20 cellular contexts compared by ENCODE assay signal in the genomic region with DNA sequence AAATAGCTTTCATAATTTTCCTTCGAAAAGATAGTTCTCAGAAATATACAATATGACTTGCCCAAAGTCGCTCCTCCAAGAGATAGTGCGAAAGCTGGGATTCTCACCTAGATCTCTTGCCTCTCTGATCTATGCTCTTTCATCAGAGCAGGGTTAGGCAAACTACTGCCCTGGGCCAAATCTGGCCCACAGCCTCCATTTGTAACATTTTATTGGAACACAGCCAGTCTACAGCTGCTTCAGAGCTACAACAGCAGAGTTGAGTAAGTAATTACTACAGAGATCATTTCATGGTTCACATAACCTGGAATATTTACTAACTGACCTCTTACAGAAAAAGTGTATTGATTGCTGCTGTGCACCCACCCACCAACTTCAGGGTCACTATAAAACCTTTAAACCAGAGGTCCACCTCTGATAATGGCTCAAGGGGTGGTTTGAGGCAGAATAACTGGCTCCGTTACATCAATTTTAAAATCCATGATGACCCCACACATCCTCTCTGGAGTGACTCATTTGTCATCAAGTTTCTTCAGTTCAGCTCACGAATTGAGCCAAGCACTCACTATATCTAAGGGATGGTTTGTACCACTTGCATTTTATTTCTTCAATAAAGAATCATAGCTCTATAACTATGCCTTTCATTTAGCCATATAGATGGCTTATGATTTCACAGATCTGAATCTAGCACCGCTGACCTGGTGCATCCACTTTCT.
DNase-seq lines count a peak whose midpoint lies in the region; TF ChIP-seq lines count a peak whose summit lies in the region.
"Had no signal": no experiment of that assay in that cellular context is flagged by ENCODE, and none has a peak within 500 bp of the region (broad histone marks: within the 10 kb centered on the region; RNA-seq: fewer than 3 reads in every experiment).

No MANE protein-coding gene starts in this region.

- TF ChIP-seq POLR2A in testis (IDR thresholded peaks at IDR 0.05), result no peak

- TF ChIP-seq CTCF in epithelial cell of proximal tubule (conservative IDR thresholded peaks at IDR 0.05; ENCODE audit: low read depth, low read length) (no peak), mesothelial cell of epicardium (IDR thresholded peaks at IDR 0.05; ENCODE audit: unreplicated experiment) (no peak), testis (IDR thresholded peaks at IDR 0.05) (no peak)

- 75 to 81% methylated on average over 6 of the region's 6 CpGs for WGBS in testis, 2 donors

- no peak overlapping the region for H3K4me3 Mint-ChIP-seq in mesothelial cell of epicardium
- H3K4me3 Mint-ChIP-seq in activated T-cell treated with anti-CD3 and anti-CD28 coated beads, Interleukin-2, amount 50 U/mL, for 24 hours, result no peak overlapping the region
- no peak overlapping the region for H3K4me3 Mint-ChIP-seq in activated CD4-positive, alpha-beta memory T cell treated with anti-CD3 and anti-CD28 coated beads for 36 hours
- H3K4me3 Mint-ChIP-seq: natural killer cell treated with Interleukin-12 subunit alpha and Interleukin-12 subunit beta and Interleukin-15 and Interleukin-18, amount 100 ng/mL, for 72 hours had no signal

- peak overlapping the region; percentile 51 for H3K27ac Mint-ChIP-seq in mesothelial cell of epicardium
- H3K27ac Mint-ChIP-seq in activated T-cell treated with anti-CD3 and anti-CD28 coated beads, Interleukin-2, amount 50 U/mL, for 24 hours, result no peak overlapping the region
- H3K27ac Mint-ChIP-seq in activated CD4-positive, alpha-beta memory T cell treated with anti-CD3 and anti-CD28 coated beads for 36 hours, result no peak overlapping the region
- H3K27ac Mint-ChIP-seq: natural killer cell treated with Interleukin-12 subunit alpha and Interleukin-12 subunit beta and Interleukin-15 and Interleukin-18, amount 100 ng/mL, for 72 hours; progenitor cell of endocrine pancreas had no signal

- DNase-seq in ELR (ENCODE audit: low read depth) (peak; percentile 48), NCI-H69 (lab: John Stamatoyannopoulos, UW) (peak; percentile 21), epithelial cell of proximal tubule (ENCODE audit: low read depth) (peak; percentile 50), mesothelial cell of epicardium (ENCODE audit: low spot score in 2 of 2, unreplicated experiment in 2 of 2) (no peak), epidermal melanocyte (ENCODE audit: insufficient read length, low spot score) (no peak), testis (no peak)
- no peak for DNase-seq in activated T-cell treated with anti-CD3 and anti-CD28 coated beads, Interleukin-2, amount 50 U/mL, for 24 hours
- DNase-seq in activated CD4-positive, alpha-beta memory T cell treated with anti-CD3 and anti-CD28 coated beads for 36 hours, result no peak
- DNase-seq: activated CD4-positive, alpha-beta T cell treated with anti-CD3 and anti-CD28 coated beads for 4 hours; activated CD8-positive, alpha-beta memory T cell treated with anti-CD3 and anti-CD28 coated beads, Interleukin-2, amount 50 U/mL, for 4 hours; Caco-2; cortex of kidney; mammary epithelial cell; MV-4-11; NCI-H2107; NCI-H774; stimulated activated CD4-positive, alpha-beta T cell treated with anti-CD3 and anti-CD28 coated beads, Interleukin-12 subunit alpha, Interleukin-12 subunit beta, amount 100 ng/mL, for 4 hours had no signal

- H3K36me3 Mint-ChIP-seq in mesothelial cell of epicardium, result no peaks in the 10 kb centered on the region
- no peaks in the 10 kb centered on the region for H3K36me3 Mint-ChIP-seq in activated T-cell treated with anti-CD3 and anti-CD28 coated beads, Interleukin-2, amount 50 U/mL, for 24 hours (ENCODE audit: low read depth)
- no peaks in the 10 kb centered on the region for H3K36me3 Mint-ChIP-seq in activated CD4-positive, alpha-beta memory T cell treated with anti-CD3 and anti-CD28 coated beads for 36 hours
- H3K36me3 Mint-ChIP-seq: natural killer cell treated with Interleukin-12 subunit alpha and Interleukin-12 subunit beta and Interleukin-15 and Interleukin-18, amount 100 ng/mL, for 72 hours had no signal

- H3K9me3 Mint-ChIP-seq in mesothelial cell of epicardium, result no peaks in the 10 kb centered on the region
- H3K9me3 Mint-ChIP-seq in activated T-cell treated with anti-CD3 and anti-CD28 coated beads, Interleukin-2, amount 50 U/mL, for 24 hours, result peaks cover 3% of the 10 kb centered on the region
- H3K9me3 Mint-ChIP-seq in activated CD4-positive, alpha-beta memory T cell treated with anti-CD3 and anti-CD28 coated beads for 36 hours, result peaks cover 15% of the 10 kb centered on the region

- H3K27me3 Mint-ChIP-seq in mesothelial cell of epicardium (ENCODE audit: low read depth), result peaks cover 9% of the 10 kb centered on the region
- no peaks in the 10 kb centered on the region for H3K27me3 Mint-ChIP-seq in activated T-cell treated with anti-CD3 and anti-CD28 coated beads, Interleukin-2, amount 50 U/mL, for 24 hours
- no peaks in the 10 kb centered on the region for H3K27me3 Mint-ChIP-seq in activated CD4-positive, alpha-beta memory T cell treated with anti-CD3 and anti-CD28 coated beads for 36 hours
- H3K27me3 Mint-ChIP-seq: natural killer cell treated with Interleukin-12 subunit alpha and Interleukin-12 subunit beta and Interleukin-15 and Interleukin-18, amount 100 ng/mL, for 72 hours; progenitor cell of endocrine pancreas had no signal

- intact Hi-C loops in testis (cut with DNase I; ENCODE audit: low total_unique reads), result no loop called here
- intact Hi-C loops in activated CD4-positive, alpha-beta memory T cell treated with anti-CD3 and anti-CD28 coated beads for 36 hours (cut with micrococcal nuclease), result no loop called here

- CTCF ChIA-PET in activated CD4-positive, alpha-beta memory T cell treated with anti-CD3 and anti-CD28 coated beads for 36 hours (lab: Charles Lee), result no interaction called here

- H3K9me3 ChIP-seq in testis, result no peaks in the 10 kb centered on the region
- H3K9me3 ChIP-seq: Caco-2, suprapubic skin had no signal

- H3K4me3 ChIP-seq in epithelial cell of proximal tubule (ENCODE audit: low read depth, low read length) (no peak overlapping the region), testis (no peak overlapping the region)
- H3K4me3 ChIP-seq: suprapubic skin had no signal

- no peak overlapping the region for H3K27ac ChIP-seq in testis
- H3K27ac ChIP-seq: suprapubic skin had no signal

- H3K27me3 ChIP-seq in testis, result no peaks in the 10 kb centered on the region
- H3K27me3 ChIP-seq: suprapubic skin had no signal

- peaks cover 28% of the 10 kb centered on the region for H3K4me1 ChIP-seq in testis
- H3K4me1 ChIP-seq: Caco-2, suprapubic skin had no signal

- peaks cover 53% of the 10 kb centered on the region for H3K4me1 Mint-ChIP-seq in mesothelial cell of epicardium
- no peaks in the 10 kb centered on the region for H3K4me1 Mint-ChIP-seq in activated T-cell treated with anti-CD3 and anti-CD28 coated beads, Interleukin-2, amount 50 U/mL, for 24 hours (ENCODE audit: low read depth)
- H3K4me1 Mint-ChIP-seq in activated CD4-positive, alpha-beta memory T cell treated with anti-CD3 and anti-CD28 coated beads for 36 hours (ENCODE audit: low read depth), result no peaks in the 10 kb centered on the region

- POLR2A ChIA-PET in activated CD4-positive, alpha-beta memory T cell treated with anti-CD3 and anti-CD28 coated beads for 36 hours (lab: Charles Lee), result no interaction called here

- H3K36me3 ChIP-seq in testis (ENCODE audit: low read depth, missing control alignments), result no peaks in the 10 kb centered on the region
- H3K36me3 ChIP-seq: suprapubic skin had no signal

Comparison
In these comparisons a context has a peak if more than half of its experiments do, and no peak if none do; other contexts are left out.
1. DNase-seq: peak in ELR (single experiment), NCI-H69 (single experiment) and epithelial cell of proximal tubule (single experiment); none in mesothelial cell of epicardium (0 of 2), epidermal melanocyte (single experiment), activated T-cell treated with anti-CD3 and anti-CD28 coated beads, Interleukin-2, amount 50 U/mL, for 24 hours (single experiment), testis (single experiment) and activated CD4-positive, alpha-beta memory T cell treated with anti-CD3 and anti-CD28 coated beads for 36 hours (single experiment).